Comparison of ENCODE assay signal across 13 cellular contexts in the genomic region with DNA sequence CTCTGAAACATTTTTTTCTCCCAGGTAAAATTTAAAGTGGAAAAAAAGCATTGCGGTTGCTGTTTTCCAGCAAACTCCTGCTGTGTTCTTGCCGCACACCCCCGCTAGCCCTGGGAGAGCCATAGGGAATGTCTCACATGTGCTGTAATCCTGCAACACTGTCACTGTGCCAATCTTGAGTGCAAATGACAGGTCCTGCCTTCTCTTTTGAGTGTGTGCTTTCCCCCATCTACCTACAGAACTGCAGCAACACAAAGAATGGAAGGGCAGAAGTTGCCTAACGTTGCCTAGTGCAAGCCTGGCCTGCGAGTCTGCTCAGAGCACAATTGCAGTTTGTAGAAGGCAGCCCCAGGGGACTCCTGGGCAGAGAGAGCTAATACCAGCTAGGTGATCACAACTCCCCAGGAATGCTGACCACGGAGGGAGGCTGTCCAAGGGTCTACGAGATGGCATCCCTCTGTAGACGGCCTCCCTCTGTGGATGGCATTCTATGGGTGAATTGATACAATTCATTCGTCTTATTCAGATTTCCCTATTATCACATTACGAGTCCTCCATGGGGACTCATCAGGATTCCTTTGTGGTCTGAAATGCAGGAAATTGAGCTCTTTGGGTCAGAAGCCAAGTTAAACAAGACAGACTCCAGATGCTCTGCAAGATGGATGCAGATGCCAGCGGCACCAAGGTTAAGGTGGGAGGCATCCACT.
DNase-seq lines count a peak whose midpoint lies in the region; ATAC-seq and TF ChIP-seq lines count a peak whose summit lies in the region.
"Had no signal": no experiment of that assay in that cellular context is flagged by ENCODE, and none has a peak within 500 bp of the region (broad histone marks: within the 10 kb centered on the region; RNA-seq: fewer than 3 reads in every experiment).

No MANE protein-coding gene starts in this region.

- ATAC-seq in T-helper 17 cell, result no peak
- ATAC-seq in activated T-cell treated with anti-CD3 and anti-CD28 coated beads, Interleukin-2, amount 50 U/mL, for 4 hours, result no peak

- H3K27ac ChIP-seq in esophagus muscularis mucosa (replicated peaks in 1 of 4), result no peak overlapping the region
- H3K27ac ChIP-seq: HL-60 had no signal

- H3K36me3 Mint-ChIP-seq in neural crest cell (ENCODE audit: low read depth), result no peaks in the 10 kb centered on the region
- H3K36me3 Mint-ChIP-seq in T-helper 17 cell (ENCODE audit: low read depth), result no peaks in the 10 kb centered on the region
- H3K36me3 Mint-ChIP-seq in activated T-cell treated with anti-CD3 and anti-CD28 coated beads, Interleukin-2, amount 50 U/mL, for 4 hours (ENCODE audit: insufficient read depth), result no peaks in the 10 kb centered on the region
- H3K36me3 Mint-ChIP-seq: CD14-positive monocyte had no signal

- H3K27me3 ChIP-seq in esophagus muscularis mucosa, result no peaks in the 10 kb centered on the region

- H3K27me3 Mint-ChIP-seq in neural crest cell (ENCODE audit: low read depth), result peaks cover 3% of the 10 kb centered on the region
- H3K27me3 Mint-ChIP-seq in T-helper 17 cell, result peaks cover 43% of the 10 kb centered on the region
- H3K27me3 Mint-ChIP-seq in activated T-cell treated with anti-CD3 and anti-CD28 coated beads, Interleukin-2, amount 50 U/mL, for 4 hours (ENCODE audit: low read depth), result peaks cover 16% of the 10 kb centered on the region

- H3K4me3 Mint-ChIP-seq in neural crest cell, result no peak overlapping the region
- no peak overlapping the region for H3K4me3 Mint-ChIP-seq in T-helper 17 cell
- H3K4me3 Mint-ChIP-seq in activated T-cell treated with anti-CD3 and anti-CD28 coated beads, Interleukin-2, amount 50 U/mL, for 4 hours, result no peak overlapping the region

- peak; percentile 74 for DNase-seq in EL
- peak; percentile 56 for DNase-seq in NCI-H226
- DNase-seq in esophagus muscularis mucosa (ENCODE audit: extremely low spot score), result peak; percentile 89
- DNase-seq in neural crest cell (ENCODE audit: low read depth, low spot score), result no peak
- DNase-seq in T-helper 17 cell, result no peak
- no peak for DNase-seq in effector CD8-positive, alpha-beta T cell (lab: John Stamatoyannopoulos, UW)
- no peak for DNase-seq in NCI-H748 (lab: John Stamatoyannopoulos, UW; ENCODE audit: unreplicated experiment)
- DNase-seq in activated T-cell treated with anti-CD3 and anti-CD28 coated beads, Interleukin-2, amount 50 U/mL, for 4 hours, result no peak
- DNase-seq: aorta; NCI-H1417 treated with DMSO at 0.1 percent for 48 hours; stimulated activated CD4-positive, alpha-beta T cell treated with anti-CD3 and anti-CD28 coated beads, Interleukin-12 subunit alpha, Interleukin-12 subunit beta, amount 100 ng/mL, for 4 hours had no signal

- 75% methylated on average over 9 of the region's 11 CpGs for WGBS in esophagus muscularis mucosa

- peaks cover 3% of the 10 kb centered on the region for H3K9me3 Mint-ChIP-seq in neural crest cell
- H3K9me3 Mint-ChIP-seq in activated T-cell treated with anti-CD3 and anti-CD28 coated beads, Interleukin-2, amount 50 U/mL, for 4 hours, result no peaks in the 10 kb centered on the region

- no peaks in the 10 kb centered on the region for H3K36me3 ChIP-seq in esophagus muscularis mucosa

- TF ChIP-seq EP300 in esophagus muscularis mucosa (IDR thresholded peaks at IDR 0.05), result no peak

- TF ChIP-seq CTCF in esophagus muscularis mucosa (IDR thresholded peaks at IDR 0.05) (no peak), neural crest cell (conservative IDR thresholded peaks at IDR 0.05) (no peak)

- H3K4me1 ChIP-seq in esophagus muscularis mucosa, result peaks cover 15 to 32% (median 19%) of the 10 kb centered on the region in 4 donors

- intact Hi-C loops in esophagus muscularis mucosa (cut with DNase I), result no loop called here

- H3K27ac Mint-ChIP-seq in neural crest cell (ENCODE audit: unreplicated experiment) (peak overlapping the region; percentile 3), T-helper 17 cell (no peak overlapping the region)

- H3K9me3 ChIP-seq in esophagus muscularis mucosa, result peaks cover 0 to 4% (median 0%) of the 10 kb centered on the region in 4 donors
- no peaks in the 10 kb centered on the region for H3K9me3 ChIP-seq in T-helper 17 cell (ENCODE audit: control insufficient read depth, low read length, poor library complexity, severe bottlenecking)

- H3K4me1 Mint-ChIP-seq in neural crest cell, result peaks cover 16% of the 10 kb centered on the region
- no peaks in the 10 kb centered on the region for H3K4me1 Mint-ChIP-seq in T-helper 17 cell
- no peaks in the 10 kb centered on the region for H3K4me1 Mint-ChIP-seq in activated T-cell treated with anti-CD3 and anti-CD28 coated beads, Interleukin-2, amount 50 U/mL, for 4 hours (ENCODE audit: low read depth)
- H3K4me1 Mint-ChIP-seq: CD14-positive monocyte had no signal

- no peak overlapping the region for H3K4me3 ChIP-seq in esophagus muscularis mucosa

- no peak for TF ChIP-seq POLR2A in esophagus muscularis mucosa (IDR thresholded peaks at IDR 0.05; ENCODE audit: low read depth)

Comparison
In these comparisons a context has a peak if more than half of its experiments do, and no peak if none do; other contexts are left out.
1. DNase-seq: peak in EL (single experiment), NCI-H226 (single experiment) and esophagus muscularis mucosa (single experiment); none in neural crest cell (single experiment), T-helper 17 cell (0 of 3), effector CD8-positive, alpha-beta T cell (single experiment), NCI-H748 (single experiment) and activated T-cell treated with anti-CD3 and anti-CD28 coated beads, Interleukin-2, amount 50 U/mL, for 4 hours (single experiment).